ENCODE assay signal across 20 cellular contexts in the genomic region with DNA sequence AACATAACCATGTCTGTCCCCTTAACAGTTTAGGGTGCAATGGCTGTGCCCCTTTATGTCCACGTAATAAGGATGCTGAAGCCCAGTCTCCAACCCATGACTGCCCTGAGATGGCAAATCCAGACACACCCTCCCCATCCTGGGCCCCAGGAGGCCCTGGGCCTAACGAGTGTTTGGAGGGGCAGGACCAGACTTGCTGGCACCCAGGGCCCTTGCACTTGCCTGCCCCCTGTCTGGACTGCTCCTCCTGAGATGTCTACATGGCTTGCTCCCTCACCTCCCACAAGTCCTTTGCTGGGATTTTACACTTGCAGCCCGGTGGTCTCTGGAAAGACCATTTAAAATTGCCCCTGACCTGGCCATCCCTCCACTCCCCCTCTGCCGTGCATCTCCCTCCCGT.
"Had no signal": no experiment of that assay in that cellular context is flagged by ENCODE, and none has a peak within 500 bp of the region (broad histone marks: within the 10 kb centered on the region; RNA-seq: fewer than 3 reads in every experiment).

No MANE protein-coding gene starts in this region.

- H3K27ac Mint-ChIP-seq: activated CD8-positive, alpha-beta T cell treated with anti-CD3 and anti-CD28 coated beads for 36 hours; activated naive CD4-positive, alpha-beta T cell treated with anti-CD3 and anti-CD28 coated beads for 36 hours; activated naive CD8-positive, alpha-beta T cell treated with anti-CD3 and anti-CD28 coated beads, Interleukin-2, amount 50 U/mL, for 24 hours; activated T-cell treated with anti-CD3 and anti-CD28 coated beads, Interleukin-2, amount 50 U/mL, for 24 hours; natural killer cell; stimulated activated effector memory CD8-positive, alpha-beta T cell treated with anti-CD3 and anti-CD28 coated beads, Interleukin-12 subunit alpha, Interleukin-12 subunit beta, amount 100 ng/mL, for 72 hours had no signal

- H3K9me3 Mint-ChIP-seq: activated CD8-positive, alpha-beta T cell treated with anti-CD3 and anti-CD28 coated beads for 36 hours; activated naive CD4-positive, alpha-beta T cell treated with anti-CD3 and anti-CD28 coated beads for 36 hours; activated naive CD8-positive, alpha-beta T cell treated with anti-CD3 and anti-CD28 coated beads, Interleukin-2, amount 50 U/mL, for 24 hours; activated T-cell treated with anti-CD3 and anti-CD28 coated beads, Interleukin-2, amount 50 U/mL, for 24 hours; natural killer cell; stimulated activated effector memory CD8-positive, alpha-beta T cell treated with anti-CD3 and anti-CD28 coated beads, Interleukin-12 subunit alpha, Interleukin-12 subunit beta, amount 100 ng/mL, for 72 hours had no signal

- H3K4me3 Mint-ChIP-seq: activated CD8-positive, alpha-beta T cell treated with anti-CD3 and anti-CD28 coated beads for 36 hours; activated naive CD4-positive, alpha-beta T cell treated with anti-CD3 and anti-CD28 coated beads for 36 hours; activated naive CD8-positive, alpha-beta T cell treated with anti-CD3 and anti-CD28 coated beads, Interleukin-2, amount 50 U/mL, for 24 hours; activated T-cell treated with anti-CD3 and anti-CD28 coated beads, Interleukin-2, amount 50 U/mL, for 24 hours; natural killer cell; stimulated activated effector memory CD8-positive, alpha-beta T cell treated with anti-CD3 and anti-CD28 coated beads, Interleukin-12 subunit alpha, Interleukin-12 subunit beta, amount 100 ng/mL, for 72 hours had no signal

- ATAC-seq: activated CD8-positive, alpha-beta T cell treated with anti-CD3 and anti-CD28 coated beads for 36 hours; activated naive CD8-positive, alpha-beta T cell treated with anti-CD3 and anti-CD28 coated beads, Interleukin-2, amount 50 U/mL, for 24 hours; lower lobe of right lung; natural killer cell; pancreas; right lobe of liver; stimulated activated effector memory CD8-positive, alpha-beta T cell treated with anti-CD3 and anti-CD28 coated beads, Interleukin-12 subunit alpha, Interleukin-12 subunit beta, amount 100 ng/mL, for 72 hours had no signal

- H3K4me3 ChIP-seq: coronary artery, lower lobe of right lung, pancreas, right lobe of liver, stomach, vagina had no signal

- H3K36me3 ChIP-seq: brain microvascular endothelial cell, lower lobe of right lung, neutrophil, pancreas, right lobe of liver, stomach, vagina had no signal

- H3K27ac ChIP-seq: brain microvascular endothelial cell, coronary artery, lower lobe of right lung, neutrophil, pancreas, right lobe of liver, stomach, vagina had no signal

- H3K27me3 ChIP-seq: pancreas, right lobe of liver, vagina had no signal

- H3K9me3 ChIP-seq: lower lobe of right lung, neutrophil, pancreas, right lobe of liver, stomach, vagina had no signal

- DNase-seq: activated CD4-positive, alpha-beta T cell treated with anti-CD3 and anti-CD28 coated beads for 48 hours; activated CD4-positive, CD25-positive, alpha-beta regulatory T cell; activated CD8-positive, alpha-beta T cell treated with anti-CD3 and anti-CD28 coated beads for 36 hours; activated naive CD4-positive, alpha-beta T cell treated with anti-CD3 and anti-CD28 coated beads for 36 hours; activated naive CD8-positive, alpha-beta T cell treated with anti-CD3 and anti-CD28 coated beads, Interleukin-2, amount 50 U/mL, for 24 hours; activated T-cell treated with anti-CD3 and anti-CD28 coated beads, Interleukin-2, amount 50 U/mL, for 24 hours; brain microvascular endothelial cell; hippocampal formation; lower lobe of right lung; natural killer cell; pancreas; right lobe of liver; small intestine; stimulated activated CD4-positive, alpha-beta T cell treated with anti-CD3 and anti-CD28 coated beads, Interleukin-4, amount 100 ng/mL, for 24 hours; stomach; trophoblast cell had no signal

- H3K4me1 ChIP-seq: lower lobe of right lung, pancreas, right lobe of liver, stomach had no signal

- H3K4me1 Mint-ChIP-seq: activated naive CD8-positive, alpha-beta T cell treated with anti-CD3 and anti-CD28 coated beads, Interleukin-2, amount 50 U/mL, for 24 hours; natural killer cell; stimulated activated effector memory CD8-positive, alpha-beta T cell treated with anti-CD3 and anti-CD28 coated beads, Interleukin-12 subunit alpha, Interleukin-12 subunit beta, amount 100 ng/mL, for 72 hours had no signal

- H3K36me3 Mint-ChIP-seq: natural killer cell; stimulated activated effector memory CD8-positive, alpha-beta T cell treated with anti-CD3 and anti-CD28 coated beads, Interleukin-12 subunit alpha, Interleukin-12 subunit beta, amount 100 ng/mL, for 72 hours had no signal
